In genomic region chr19:19459099-19459498, GRCh38 we compare ENCODE assay signal across 9 cellular contexts. TPM values are rescaled to one million over a fixed set of nuclear protein-coding genes. Genes with fewer than 3 reads are reported as not detected.
DNase-seq lines count a peak whose midpoint lies in the region; ATAC-seq and TF ChIP-seq lines count a peak whose summit lies in the region.
"Had no signal": no experiment of that assay in that cellular context is flagged by ENCODE, and none has a peak within 500 bp of the region (broad histone marks: within the 10 kb centered on the region; RNA-seq: fewer than 3 reads in every experiment).

No MANE protein-coding gene starts in this region.

- no peaks in the 10 kb centered on the region for H3K27me3 ChIP-seq in stomach

- peak overlapping the region in 4 of 5 donors; percentile 73 to 90 (median 80) for H3K27ac ChIP-seq in stomach

- H3K27ac Mint-ChIP-seq in T-cell = peak overlapping the region; percentile 93 to 100

- peaks cover 3% of the 10 kb centered on the region for H3K36me3 Mint-ChIP-seq in T-cell

- no peak for TF ChIP-seq CTCF in fibroblast of the aortic adventitia (IDR thresholded peaks at IDR 0.05; ENCODE audit: insufficient read depth, low read length)
- no peak for TF ChIP-seq CTCF in stomach (IDR thresholded peaks at IDR 0.05)

- no peak for TF ChIP-seq EP300 in stomach (IDR thresholded peaks at IDR 0.05)

- H3K27me3 Mint-ChIP-seq in T-cell = no peaks in the 10 kb centered on the region

- peaks cover 66 to 83% (median 81%) of the 10 kb centered on the region in 3 donors for H3K4me1 Mint-ChIP-seq in T-cell

- CTCF ChIA-PET in T-cell (lab: Charles Lee) = interaction anchor here (1.2 to 1.3 kb wide), 2 partner anchors 31 to 34 kb away, joined by 3 to 6 read pairs; no protein-coding TSS in a partner anchor

- H3K9me3 Mint-ChIP-seq in T-cell = no peaks in the 10 kb centered on the region

- POLR2A ChIA-PET in T-cell (lab: Charles Lee) = interaction anchor here in 1 of 2 donors (0.5 to 0.8 kb wide), 2 partner anchors 54 to 72 kb away, joined by 3 to 7 read pairs; partner anchors contain the start of gene GATAD2A

- H3K36me3 ChIP-seq in stomach = peaks cover 0 to 4% (median 0%) of the 10 kb centered on the region in 4 donors

- DNase-seq in activated CD4-positive, CD25-positive, alpha-beta regulatory T cell (lab: John Stamatoyannopoulos, UW) = no peak
- no peak for DNase-seq in T-cell
- DNase-seq in fibroblast of the aortic adventitia (ENCODE audit: low read depth) = peak; percentile 75
- no peak for DNase-seq in stomach
- DNase-seq in hippocampal formation (lab: John Stamatoyannopoulos, UW) = no peak
- DNase-seq in NCI-H82 treated with DMSO at 0.1 percent for 48 hours (lab: John Stamatoyannopoulos, UW; ENCODE audit: unreplicated experiment) = no peak
- no peak for DNase-seq in NK-92 (lab: John Stamatoyannopoulos, UW; ENCODE audit: unreplicated experiment)

- H3K9me3 ChIP-seq in stomach = no peaks in the 10 kb centered on the region

- H3K4me3 ChIP-seq in fibroblast of the aortic adventitia (ENCODE audit: low read depth, low read length) (peak overlapping the region; percentile 36), stomach (no peak overlapping the region)
- H3K4me3 ChIP-seq: lung had no signal

- intact Hi-C loops in stomach (cut with DNase I; ENCODE audit: low total_unique reads) = no loop called here

- peaks cover 61 to 95% (median 71%) of the 10 kb centered on the region in 4 donors for H3K4me1 ChIP-seq in stomach

- peak; percentile 51 to 61 for ATAC-seq in activated CD4-positive, CD25-positive, alpha-beta regulatory T cell treated with anti-CD3 and anti-CD28 coated beads, Interleukin-2, amount 50 U/mL, for 24 hours
- ATAC-seq in T-cell (replicated peaks in 1 of 4) = peak in 2 of 4 experiments; percentile 6 to 37

- no peak for TF ChIP-seq POLR2A in stomach (IDR thresholded peaks at IDR 0.05)

- peak overlapping the region; percentile 80 to 97 (median 84) for H3K4me3 Mint-ChIP-seq in T-cell

RNA-seq across cellular contexts. Expression of gene GATAD2A, which starts 53.6 kb away (rescaled TPM):
- 100 to 1,000 TPM; 114 to 144 (median 133) TPM for total RNA-seq in T-cell
- 36.7 and 46.4 TPM in 2 replicates for total RNA-seq in fibroblast of the aortic adventitia (ENCODE audit: low replicate concordance)
- 100 to 1,000 TPM in 1 of 5 donors, 10 to 100 TPM in 3, 1 to 10 TPM in 1; 9.3 to 119 (median 27.2) TPM for total RNA-seq in stomach
- polyA plus RNA-seq in stomach = 10 to 100 TPM; 10.1 to 21.4 (median 17.9) TPM

RNA-seq across cellular contexts. Expression of gene TSSK6, which starts 56.2 kb away (rescaled TPM):
- total RNA-seq in T-cell (10 to 100 TPM in 3 of 5 donors, 1 to 10 TPM in 2; 3.9 to 13.0 (median 11.0) TPM), fibroblast of the aortic adventitia (ENCODE audit: low replicate concordance) (1.9 and 4.3 TPM in 2 replicates), stomach (10 to 100 TPM in 1 of 5 donors, 1 to 10 TPM in 3, not detected in 1; 2.0 to 31.7 (median 5.6) TPM)
- 1 to 10 TPM in 1 of 3 donors, under 1 TPM in 2; 0.93 to 2.0 (median 0.93) TPM for polyA plus RNA-seq in stomach

RNA-seq across cellular contexts. Expression of gene NDUFA13, which starts 56.9 kb away (rescaled TPM):
- 100 to 1,000 TPM; 188 to 235 (median 233) TPM for total RNA-seq in T-cell
- total RNA-seq in fibroblast of the aortic adventitia (ENCODE audit: low replicate concordance) = 127 and 166 TPM in 2 replicates
- total RNA-seq in stomach = 100 to 1,000 TPM in 1 of 5 donors, 10 to 100 TPM in 4; 24.5 to 204 (median 71.4) TPM
- polyA plus RNA-seq in stomach = 100 to 1,000 TPM; 258 to 367 (median 300) TPM
